Comparison of ENCODE assay signal across 8 cellular contexts in the genomic region with DNA sequence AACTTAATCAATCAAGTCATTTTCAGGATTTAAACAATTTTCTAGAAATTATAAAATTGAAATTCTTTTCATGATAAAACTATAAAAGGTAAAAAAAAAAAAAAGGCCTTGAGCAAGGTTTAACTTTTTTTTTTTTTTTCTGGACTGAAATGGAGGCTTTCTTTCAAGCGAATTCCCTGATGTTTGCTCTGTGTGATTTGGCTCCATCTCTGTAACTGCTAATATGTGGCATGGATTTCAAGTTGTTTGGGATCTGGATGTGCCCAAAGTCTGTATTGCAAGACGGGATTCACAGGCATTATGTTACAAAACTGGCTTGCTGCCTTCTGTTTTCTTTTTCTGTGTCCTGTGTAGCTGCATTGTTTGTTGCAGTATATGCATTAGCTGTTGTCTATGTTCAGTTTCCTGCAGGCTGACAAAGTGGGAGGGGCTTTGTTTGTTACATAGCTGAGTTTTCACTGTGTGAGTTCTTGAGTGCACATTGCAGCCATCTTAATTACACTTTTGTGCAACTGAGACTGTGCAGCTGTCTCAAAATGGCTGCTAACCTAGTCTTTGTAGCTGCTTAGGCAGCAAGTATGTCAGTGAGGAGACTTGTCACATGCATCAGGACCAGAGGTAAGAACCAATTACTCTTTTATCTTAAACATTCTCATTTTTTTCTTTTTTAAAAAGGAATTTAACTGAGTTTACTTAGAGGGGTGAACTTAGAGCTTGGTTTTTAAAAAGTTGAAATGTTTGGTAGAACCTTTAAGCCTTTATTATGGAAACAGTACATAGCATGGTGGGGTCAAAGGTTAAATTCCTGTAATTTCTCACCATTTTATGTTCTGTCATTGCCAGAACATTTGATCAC. TPM values are rescaled to one million over a fixed set of nuclear protein-coding genes. Genes with fewer than 3 reads are reported as not detected.
DNase-seq lines count a peak whose midpoint lies in the region; ATAC-seq, FAIRE-seq and TF ChIP-seq lines count a peak whose summit lies in the region.

No MANE protein-coding gene starts in this region.

- POLR2A ChIA-PET in activated CD4-positive, alpha-beta memory T cell treated with anti-CD3 and anti-CD28 coated beads for 36 hours (lab: Charles Lee): interaction anchor here (0.7 to 3.6 kb wide), 10 partner anchors 8 to 127 kb away, joined by 3 to 44 read pairs (median 6); a partner anchor contains a TSS
- POLR2A ChIA-PET in endothelial cell of umbilical vein (lab: Charles Lee): interaction anchor here (1.1 to 1.6 kb wide), 5 partner anchors 14 to 127 kb away, joined by 4 to 10 read pairs (median 5); a partner anchor contains a TSS

- peak overlapping the region; percentile 81 for H3K4me3 Mint-ChIP-seq in activated CD4-positive, alpha-beta memory T cell treated with anti-CD3 and anti-CD28 coated beads for 36 hours

- peak overlapping the region; percentile 58 for H3K27ac ChIP-seq in endothelial cell of umbilical vein (ENCODE audit: insufficient read depth, low read depth, low read length)
- H3K27ac ChIP-seq in stomach smooth muscle (ENCODE audit: low read length): peak overlapping the region; percentile 12

- CTCF ChIA-PET in activated CD4-positive, alpha-beta memory T cell treated with anti-CD3 and anti-CD28 coated beads for 36 hours (lab: Charles Lee): interaction anchor here (0.6 to 5.1 kb wide), 12 partner anchors 9 to 223 kb away, joined by 3 to 43 read pairs (median 6); a partner anchor contains a TSS
- CTCF ChIA-PET in endothelial cell of umbilical vein (lab: Charles Lee): interaction anchor here (0.7 to 3.5 kb wide), 8 partner anchors 9 to 129 kb away, joined by 3 to 26 read pairs (median 10); a partner anchor contains a TSS

- H3K4me1 ChIP-seq in endothelial cell of umbilical vein (ENCODE audit: control insufficient read depth, extremely low read depth, insufficient read depth, low read length): peaks cover 20% of the 10 kb centered on the region
- peaks cover 8% of the 10 kb centered on the region for H3K4me1 ChIP-seq in mucosa of descending colon (ENCODE audit: low read depth)
- H3K4me1 ChIP-seq in stomach smooth muscle (ENCODE audit: control insufficient read depth, insufficient read depth, low read length): peaks cover 2% of the 10 kb centered on the region

- intact Hi-C loops in activated CD4-positive, alpha-beta memory T cell treated with anti-CD3 and anti-CD28 coated beads for 36 hours (cut with micrococcal nuclease): loop anchor here (1.0 to 10.0 kb wide), 8 partner anchors 9 to 1180 kb away; a partner anchor contains a TSS
- intact Hi-C loops in endothelial cell of umbilical vein (cut with micrococcal nuclease) (loop anchor here (1.0 to 2.0 kb wide), 6 partner anchors 9 to 418 kb away; a partner anchor contains a TSS), mucosa of descending colon (cut with DNase I, micrococcal nuclease) (no loop called here)

- H3K27me3 Mint-ChIP-seq in activated CD4-positive, alpha-beta memory T cell treated with anti-CD3 and anti-CD28 coated beads for 36 hours: no peaks in the 10 kb centered on the region

- TF ChIP-seq POLR2A in GM19193 (IDR thresholded peaks at IDR 0.05; ENCODE audit: extremely low read depth, insufficient read depth, insufficient read length): peak; percentile 48
- no peak for TF ChIP-seq POLR2A in endothelial cell of umbilical vein (IDR thresholded peaks at IDR 0.05; ENCODE audit: low read depth, low read length)

- H3K36me3 Mint-ChIP-seq in activated CD4-positive, alpha-beta memory T cell treated with anti-CD3 and anti-CD28 coated beads for 36 hours: peaks cover 44% of the 10 kb centered on the region

- dilution Hi-C loops in endothelial cell of umbilical vein (cut with MboI; ENCODE audit: extremely low pct_ligation_motif_present, low sequenced_read_pairs): no loop called here

- H3K9ac ChIP-seq in endothelial cell of umbilical vein (replicated peaks; ENCODE audit: extremely low read depth, insufficient read depth, low read length): peak overlapping the region; percentile 64
- no peak overlapping the region for H3K9ac ChIP-seq in stomach smooth muscle (ENCODE audit: low read length in 2 of 2)

- H3K79me2 ChIP-seq in endothelial cell of umbilical vein (ENCODE audit: control insufficient read depth, insufficient read depth, low read length): peaks cover 82% of the 10 kb centered on the region

- BruUV-seq in endothelial cell of umbilical vein (replicated peaks; lab: Mats Ljungman, UMichigan): TSS peak; percentile 24

- FAIRE-seq in endothelial cell of umbilical vein (lab: Jason Lieb, UNC): peak; percentile 76

- peak overlapping the region; percentile 96 for H3K27ac Mint-ChIP-seq in activated CD4-positive, alpha-beta memory T cell treated with anti-CD3 and anti-CD28 coated beads for 36 hours

- no peak for TF ChIP-seq CTCF in endothelial cell of umbilical vein (IDR thresholded peaks at IDR 0.05; ENCODE audit: extremely low read depth in 1 of 2, insufficient read depth in 1 of 2, low read depth in 1 of 2, low read length in 2 of 2)
- TF ChIP-seq CTCF in mucosa of descending colon (IDR thresholded peaks at IDR 0.05): no peak

- peak overlapping the region; percentile 56 for H3K4me2 ChIP-seq in endothelial cell of umbilical vein (ENCODE audit: insufficient read depth, low read length)

- no peaks in the 10 kb centered on the region for H3K9me1 ChIP-seq in endothelial cell of umbilical vein (replicated peaks; ENCODE audit: control insufficient read depth, extremely low read depth, insufficient read depth, low read length)

- DNase-seq in CD1c-positive myeloid dendritic cell (ENCODE audit: extremely low spot score) (peak; percentile 82), NCI-H345 (lab: John Stamatoyannopoulos, UW) (peak; percentile 72), endothelial cell of umbilical vein (ENCODE audit: low read depth, low spot score) (peak; percentile 94), mucosa of descending colon (peak in 1 of 3 donors; percentile 82)
- peak; percentile 77 for DNase-seq in activated CD4-positive, alpha-beta memory T cell treated with anti-CD3 and anti-CD28 coated beads for 36 hours

- H3K27me3 ChIP-seq in endothelial cell of umbilical vein (ENCODE audit: control insufficient read depth in 2 of 2, insufficient read depth in 2 of 2, low read length in 2 of 2): no peaks in the 10 kb centered on the region
- no peaks in the 10 kb centered on the region for H3K27me3 ChIP-seq in stomach smooth muscle (ENCODE audit: control insufficient read depth in 1 of 2, insufficient read depth in 2 of 2, low read length in 2 of 2)

- H3K36me3 ChIP-seq in endothelial cell of umbilical vein (ENCODE audit: control insufficient read depth in 2 of 2, extremely low read depth in 1 of 2, insufficient read depth in 2 of 2, low read length in 2 of 2) (no peaks in the 10 kb centered on the region), mucosa of descending colon (ENCODE audit: low read depth) (no peaks in the 10 kb centered on the region), stomach smooth muscle (ENCODE audit: control insufficient read depth in 2 of 2, insufficient read depth in 2 of 2, low read length in 2 of 2) (no peaks in the 10 kb centered on the region)

- peak overlapping the region; percentile 55 for H2AFZ ChIP-seq in endothelial cell of umbilical vein (ENCODE audit: low read depth, low read length)

- H4K20me1 ChIP-seq in endothelial cell of umbilical vein (replicated peaks; ENCODE audit: control insufficient read depth, extremely low read depth, insufficient read depth, low read length): peaks cover 3% of the 10 kb centered on the region

- H3K4me1 Mint-ChIP-seq in activated CD4-positive, alpha-beta memory T cell treated with anti-CD3 and anti-CD28 coated beads for 36 hours (ENCODE audit: low read depth): peaks cover 60% of the 10 kb centered on the region

- ATAC-seq in HG03196 (IDR thresholded peaks at IDR 0.05; ENCODE audit: unreplicated experiment) (peak; percentile 92), mucosa of descending colon (peak; percentile 97)

- H3K9me3 ChIP-seq in endothelial cell of umbilical vein (replicated peaks; ENCODE audit: control insufficient read depth, insufficient read depth, low read length): no peaks in the 10 kb centered on the region
- H3K9me3 ChIP-seq in mucosa of descending colon: peaks cover 7% of the 10 kb centered on the region
- peaks cover 0 to 3% of the 10 kb centered on the region in 2 donors for H3K9me3 ChIP-seq in stomach smooth muscle (ENCODE audit: control insufficient read depth in 2 of 2, low read length in 2 of 2)

- H3K4me3 ChIP-seq in endothelial cell of umbilical vein (replicated peaks in 1 of 3; ENCODE audit: insufficient read depth in 1 of 3, low read depth in 1 of 3, low read length in 3 of 3) (peak overlapping the region in 1 of 3 experiments; percentile 16), mucosa of descending colon (no peak overlapping the region), stomach smooth muscle (ENCODE audit: low read length in 2 of 2) (peak overlapping the region; percentile 50 to 70)

- peaks cover 9% of the 10 kb centered on the region for H3K9me3 Mint-ChIP-seq in activated CD4-positive, alpha-beta memory T cell treated with anti-CD3 and anti-CD28 coated beads for 36 hours

TF ChIP-seq in endothelial cell of umbilical vein, 7 proteins besides CTCF, POLR2A, EP300 and RAD21 (continues in another document):
- no peak for TF ChIP-seq GATA2 (IDR thresholded peaks at IDR 0.05; ENCODE audit: insufficient read depth, insufficient read length, low read depth, low read length)
- no peak for TF ChIP-seq EZH2 (IDR thresholded peaks at IDR 0.05; ENCODE audit: borderline replicate concordance, low read depth, low read length, severe bottlenecking)
- TF ChIP-seq POLR2AphosphoS5 (IDR thresholded peaks at IDR 0.05; ENCODE audit: insufficient read depth, low read depth, low read length): no peak
- TF ChIP-seq, protein P1, sequence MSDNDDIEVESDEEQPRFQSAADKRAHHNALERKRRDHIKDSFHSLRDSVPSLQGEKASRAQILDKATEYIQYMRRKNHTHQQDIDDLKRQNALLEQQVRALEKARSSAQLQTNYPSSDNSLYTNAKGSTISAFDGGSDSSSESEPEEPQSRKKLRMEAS (IDR thresholded peaks at IDR 0.05; ENCODE audit: insufficient read depth, insufficient read length): no peak
- TF ChIP-seq FOS (IDR thresholded peaks at IDR 0.05; ENCODE audit: borderline replicate concordance, insufficient read depth, low read length): no peak
- no peak for TF ChIP-seq JUN (IDR thresholded peaks at IDR 0.05; ENCODE audit: borderline replicate concordance, insufficient read depth, insufficient read length, low read depth)

RNA-seq across cellular contexts. Expression of a gene that starts 19.5 kb away (rescaled TPM):
- 10 to 100 TPM; 93.0 to 94.1 TPM for total RNA-seq in activated CD4-positive, alpha-beta memory T cell treated with anti-CD3 and anti-CD28 coated beads for 36 hours
- 72.4 and 73.5 TPM in 2 replicates for total RNA-seq in endothelial cell of umbilical vein
- polyA plus RNA-seq in endothelial cell of umbilical vein: 12.4 and 14.5 TPM in 2 replicates
- 9.7 and 10.4 TPM in 2 replicates for polyA plus RNA-seq in endothelial cell of umbilical vein (2011; cell fraction: cytosol; rRNA removed)
- polyA plus RNA-seq in endothelial cell of umbilical vein (2011; cell fraction: nucleus; rRNA removed): 31.8 and 35.1 TPM in 2 replicates
- polyA plus RNA-seq in endothelial cell of umbilical vein (2012): 31.4 and 38.6 TPM in 2 replicates
- polyA minus RNA-seq in endothelial cell of umbilical vein: 77.2 and 80.3 TPM in 2 replicates
- 17.3 TPM for polyA minus RNA-seq in endothelial cell of umbilical vein (2011; cell fraction: cytosol; rRNA and poly(A)+ RNA removed)
- 100 and 127 TPM in 2 replicates for polyA minus RNA-seq in endothelial cell of umbilical vein (2011; cell fraction: nucleus; rRNA and poly(A)+ RNA removed)
- 10 to 100 TPM; 40.3 to 84.1 (median 63.2) TPM for total RNA-seq in mucosa of descending colon

Comparison
In these comparisons a context has a peak if more than half of its experiments do, and no peak if none do; other contexts are left out.
1. intact Hi-C loops: an anchor here in activated CD4-positive, alpha-beta memory T cell treated with anti-CD3 and anti-CD28 coated beads for 36 hours (1.0 to 10.0 kb wide) and endothelial cell of umbilical vein (1.0 to 2.0 kb wide); none called in mucosa of descending colon.